1 cellular context compared by ENCODE assay signal in genomic region chr16:71758293-71758760, GRCh38.
TF ChIP-seq lines count a peak whose summit lies in the region.

No MANE protein-coding gene starts in this region.

TF ChIP-seq in HepG2, 621 proteins besides CTCF, POLR2A, EP300 and RAD21 (continued from another document and continues in another):
- no peak; the same call in 1 of the 2 replicates for TF ChIP-seq ZNF609 (CRISPR knock-in tag; IDR thresholded peaks at IDR 0.05; ENCODE audit: borderline replicate concordance)
- TF ChIP-seq MTF1 (CRISPR knock-in tag; IDR thresholded peaks at IDR 0.05), result no peak
- TF ChIP-seq ATF7 (IDR thresholded peaks at IDR 0.05), result no peak
- no peak for TF ChIP-seq ATF7 (CRISPR knock-in tag; IDR thresholded peaks at IDR 0.05)
- TF ChIP-seq ZNF430 (CRISPR knock-in tag; IDR thresholded peaks at IDR 0.05), result peak; percentile 50; the same call in 1 of the 2 replicates
- no peak for TF ChIP-seq NPAS2 (CRISPR knock-in tag; IDR thresholded peaks at IDR 0.05; ENCODE audit: borderline replicate concordance)
- TF ChIP-seq ZNF605 (CRISPR knock-in tag; IDR thresholded peaks at IDR 0.05), result no peak
- TF ChIP-seq IKZF5 (CRISPR knock-in tag; IDR thresholded peaks at IDR 0.05), result no peak
- no peak for TF ChIP-seq ZNF441 (CRISPR knock-in tag; IDR thresholded peaks at IDR 0.05; ENCODE audit: borderline replicate concordance)
- TF ChIP-seq ZNF142 (CRISPR knock-in tag; IDR thresholded peaks at IDR 0.05), result no peak
- TF ChIP-seq HNRNPUL1 (IDR thresholded peaks at IDR 0.05; ENCODE audit: low read depth, low read length), result no peak
- no peak for TF ChIP-seq TERF1 (CRISPR knock-in tag; IDR thresholded peaks at IDR 0.05)
- no peak for TF ChIP-seq PBX3 (CRISPR knock-in tag; IDR thresholded peaks at IDR 0.05; ENCODE audit: borderline replicate concordance)
- no peak for TF ChIP-seq SRY (CRISPR knock-in tag; IDR thresholded peaks at IDR 0.05)
- TF ChIP-seq ZNF737 (CRISPR knock-in tag; IDR thresholded peaks at IDR 0.05; ENCODE audit: borderline replicate concordance), result no peak
- peak; percentile 53; the same call in 1 of the 2 replicates for TF ChIP-seq ZNF7 (CRISPR knock-in tag; IDR thresholded peaks at IDR 0.05)
- no peak for TF ChIP-seq GLI4 (CRISPR knock-in tag; IDR thresholded peaks at IDR 0.05; ENCODE audit: borderline replicate concordance)
- peak; percentile 42; the same call in 1 of the 2 replicates for TF ChIP-seq ZNF33A (CRISPR knock-in tag; IDR thresholded peaks at IDR 0.05; ENCODE audit: borderline replicate concordance)
- no peak for TF ChIP-seq HNRNPLL (IDR thresholded peaks at IDR 0.05; ENCODE audit: low read depth, low read length, poor library complexity, severe bottlenecking)
- TF ChIP-seq ONECUT2 (CRISPR knock-in tag; IDR thresholded peaks at IDR 0.05), result no peak
- 0 out of 2 replicates have a peak, but pooled peaks have one; percentile 44 for TF ChIP-seq TFAP4 (IDR thresholded peaks at IDR 0.05; ENCODE audit: borderline replicate concordance, low read depth)
- no peak for TF ChIP-seq ZNF468 (CRISPR knock-in tag; IDR thresholded peaks at IDR 0.05)
- no peak for TF ChIP-seq MBD4 (IDR thresholded peaks at IDR 0.05; ENCODE audit: borderline replicate concordance, low read length)
- TF ChIP-seq ZNF564 (CRISPR knock-in tag; IDR thresholded peaks at IDR 0.05), result no peak
- no peak for TF ChIP-seq KLF12 (CRISPR knock-in tag; IDR thresholded peaks at IDR 0.05; ENCODE audit: borderline replicate concordance)
- TF ChIP-seq ZNF503 (CRISPR knock-in tag; IDR thresholded peaks at IDR 0.05), result no peak
- 0 out of 2 replicates have a peak, but pooled peaks have one; percentile 16 for TF ChIP-seq TBX2 (CRISPR knock-in tag; IDR thresholded peaks at IDR 0.05; ENCODE audit: borderline replicate concordance)
- TF ChIP-seq SP1 (IDR thresholded peaks at IDR 0.05), result no peak
- TF ChIP-seq SP1 (CRISPR knock-in tag; IDR thresholded peaks at IDR 0.05), result no peak
- no peak for TF ChIP-seq JARID2 (CRISPR knock-in tag; IDR thresholded peaks at IDR 0.05; ENCODE audit: insufficient replicate concordance)
- TF ChIP-seq CBFB (CRISPR knock-in tag; IDR thresholded peaks at IDR 0.05), result no peak
- TF ChIP-seq STAT6 (CRISPR knock-in tag; IDR thresholded peaks at IDR 0.05; ENCODE audit: borderline replicate concordance), result 0 out of 2 replicates have a peak, but pooled peaks have one; percentile 65
- TF ChIP-seq FOXP4 (CRISPR knock-in tag; IDR thresholded peaks at IDR 0.05), result peak; percentile 23; the same call in 1 of the 2 replicates
- TF ChIP-seq RARA (CRISPR knock-in tag; IDR thresholded peaks at IDR 0.05), result no peak
- TF ChIP-seq ZNF780A (CRISPR knock-in tag; IDR thresholded peaks at IDR 0.05), result no peak
- no peak; the same call in 1 of the 2 replicates for TF ChIP-seq FOXK1 (CRISPR knock-in tag; IDR thresholded peaks at IDR 0.05; ENCODE audit: borderline replicate concordance, low read depth)
- no peak for TF ChIP-seq PHF5A (CRISPR knock-in tag; IDR thresholded peaks at IDR 0.05; ENCODE audit: low read depth, unreplicated experiment)
- no peak for TF ChIP-seq RAD51 (IDR thresholded peaks at IDR 0.05; ENCODE audit: borderline replicate concordance)
- TF ChIP-seq CREB1 (IDR thresholded peaks at IDR 0.05), result no peak
- no peak for TF ChIP-seq CREB1 (CRISPR knock-in tag; IDR thresholded peaks at IDR 0.05)
